In genomic region chr22:23101524-23101923, GRCh38 we compare ENCODE assay signal across 24 cellular contexts. TPM values are rescaled to one million over a fixed set of nuclear protein-coding genes. Genes with fewer than 3 reads are reported as not detected.
A peak's percentile ranks its signal among the peaks of the same experiment; 100 is the strongest.
DNase-seq lines count a peak whose midpoint lies in the region; ATAC-seq, FAIRE-seq and TF ChIP-seq lines count a peak whose summit lies in the region.
"Had no signal": no experiment of that assay in that cellular context is flagged by ENCODE, and none has a peak within 500 bp of the region (broad histone marks: within the 10 kb centered on the region; RNA-seq: fewer than 3 reads in every experiment).

No MANE protein-coding gene starts in this region.

- POLR2A ChIA-PET in IMR-90 (lab: Charles Lee; ENCODE audit: unreplicated experiment), result no interaction called here
- POLR2A ChIA-PET in K562 (lab: Yijun Ruan, JAX), result interaction anchor here (0.5 to 19.9 kb wide), 8 partner anchors 14 to 407 kb away, joined by 3 to 414 read pairs (median 4); partner anchors contain the start of gene RAB36
- POLR2A ChIA-PET in A673 (lab: Charles Lee; ENCODE audit: low non-redundant PET), result no interaction called here

- CTCF ChIA-PET in IMR-90 (lab: Yijun Ruan, JAX) (no interaction called here), K562 (lab: Yijun Ruan, JAX; ENCODE audit: low intra/inter-chr PET ratio) (interaction anchor here (0.7 kb wide), 1 partner anchor 142 kb away, joined by 3 read pairs; no protein-coding TSS in a partner anchor), A673 (lab: Charles Lee) (no interaction called here)

- no peaks in the 10 kb centered on the region for H3K79me2 ChIP-seq in K562 (ENCODE audit: control insufficient read depth, insufficient read depth, low read length)

- H3K4me2 ChIP-seq in IMR-90 (ENCODE audit: low read depth, low read length) (no peak overlapping the region), K562 (ENCODE audit: insufficient read depth, low read length) (no peak overlapping the region)
- H3K4me2 ChIP-seq: A549 had no signal

- no peaks in the 10 kb centered on the region for H3K4me1 Mint-ChIP-seq in mesothelial cell of epicardium

- no peaks in the 10 kb centered on the region for H3K9me3 Mint-ChIP-seq in mesothelial cell of epicardium
- H3K9me3 Mint-ChIP-seq: CD4-positive, CD25-positive, alpha-beta regulatory T cell; CD8-positive, alpha-beta T cell; HFFc6 had no signal

- H4K20me1 ChIP-seq in IMR-90 (ENCODE audit: insufficient read depth, low read length) (no peaks in the 10 kb centered on the region), K562 (replicated peaks; ENCODE audit: control insufficient read depth, insufficient read depth, low read length) (peaks cover 99% of the 10 kb centered on the region)

- TF ChIP-seq POLR2A in IMR-90 (IDR thresholded peaks at IDR 0.05; ENCODE audit: low read depth, low read length), result no peak
- no peak for TF ChIP-seq POLR2A in K562 (conservative IDR thresholded peaks at IDR 0.05)
- no peak for TF ChIP-seq POLR2A in spleen (IDR thresholded peaks at IDR 0.05)

- dilution Hi-C loops in IMR-90 (cut with HindIII; ENCODE audit: low sequenced_read_pairs, unreplicated experiment), result no loop called here

- no peak overlapping the region for H3K56ac ChIP-seq in IMR-90 (ENCODE audit: extremely low read depth, insufficient read depth, low read length)

- WGBS in IMR-90 (ENCODE audit: extremely low coverage in 2 of 2, insufficient read length in 1 of 2), 2 experiments, result 79% methylated on average over 2 of the region's 3 CpGs; no CpG with 5 or more reads in 1 of the 2 experiments
- WGBS in K562 (ENCODE audit: insufficient coverage, low coverage, missing lambda C conversion rate), result 1% methylated on average over 3 of the region's 3 CpGs
- 82 to 93% (median 89%) methylated on average over 2 to 3 of the region's 3 CpGs for WGBS in spleen, 5 donors

- no peak overlapping the region for H2BK120ac ChIP-seq in IMR-90 (ENCODE audit: low read depth, low read length)

- H3K18ac ChIP-seq in IMR-90 (ENCODE audit: low read depth, low read length), result no peak overlapping the region

- no TSS peak for BruUV-seq in IMR-90 (replicated peaks; lab: Mats Ljungman, UMichigan)
- BruUV-seq in K562 (replicated peaks; lab: Mats Ljungman, UMichigan), result no TSS peak
- BruUV-seq in A673 (replicated peaks; lab: Mats Ljungman, UMichigan), result no TSS peak

- no peak overlapping the region for H3K4me3 Mint-ChIP-seq in mesothelial cell of epicardium
- H3K4me3 Mint-ChIP-seq: CD4-positive, CD25-positive, alpha-beta regulatory T cell; CD8-positive, alpha-beta T cell; HFFc6 had no signal

- H3K27me3 ChIP-seq in IMR-90 (ENCODE audit: control insufficient read depth, insufficient read depth, low read length) (no peaks in the 10 kb centered on the region; the same call in 1 of the 2 replicates), K562 (ENCODE audit: control insufficient read depth in 2 of 2, insufficient read depth in 2 of 2, low read length in 2 of 2) (peaks cover 93 to 100% of the 10 kb centered on the region in 2 experiments), layer of hippocampus (ENCODE audit: control insufficient read depth, insufficient read depth, low read length) (no peaks in the 10 kb centered on the region), spleen (replicated peaks in 1 of 7) (no peaks in the 10 kb centered on the region), A673 (replicated peaks; ENCODE audit: insufficient read depth, low read depth, low read length, poor library complexity) (no peaks in the 10 kb centered on the region)

- no peak overlapping the region for H3K27ac Mint-ChIP-seq in mesothelial cell of epicardium
- H3K27ac Mint-ChIP-seq: CD4-positive, CD25-positive, alpha-beta regulatory T cell; CD8-positive, alpha-beta T cell; HFFc6 had no signal

- no peak overlapping the region for H2AK5ac ChIP-seq in IMR-90 (ENCODE audit: low read depth, low read length)

- H3K79me1 ChIP-seq in IMR-90 (ENCODE audit: low read depth in 1 of 2, low read length in 2 of 2), result no peaks in the 10 kb centered on the region

- H3K4me1 ChIP-seq in IMR-90 (ENCODE audit: control insufficient read depth, insufficient read depth, low read length) (no peaks in the 10 kb centered on the region), K562 (replicated peaks in 1 of 2; ENCODE audit: control insufficient read depth in 2 of 2, insufficient read depth in 2 of 2, low read length in 2 of 2) (peaks cover 0 to 35% of the 10 kb centered on the region in 2 experiments; a peak in 3 of 5 replicates), spleen (peaks cover 12 to 49% (median 26%) of the 10 kb centered on the region in 6 donors), A673 (ENCODE audit: insufficient read depth, low read length, poor library complexity, severe bottlenecking) (peaks cover 6% of the 10 kb centered on the region)
- H3K4me1 ChIP-seq: A549, HAP-1 had no signal

- H3K4me3 ChIP-seq in IMR-90 (ENCODE audit: insufficient read depth, low read depth, low read length) (no peak overlapping the region), K562 (no peak overlapping the region), spleen (no peak overlapping the region), A673 (ENCODE audit: low read depth, low read length, poor library complexity, severe bottlenecking) (no peak overlapping the region)
- H3K4me3 ChIP-seq: A549, GM23248, HAP-1 had no signal

- no peak overlapping the region for H3K23ac ChIP-seq in IMR-90 (ENCODE audit: low read depth, low read length)

- intact Hi-C loops in IMR-90 (cut with micrococcal nuclease), result no loop called here
- intact Hi-C loops in K562 (cut with micrococcal nuclease), result no loop called here
- intact Hi-C loops in spleen (cut with DNase I; ENCODE audit: low total_unique reads), result no loop called here
- intact Hi-C loops in A673 (cut with micrococcal nuclease; ENCODE audit: unreplicated experiment), result no loop called here

- H3K27me3 Mint-ChIP-seq in mesothelial cell of epicardium (ENCODE audit: low read depth), result no peaks in the 10 kb centered on the region
- H3K27me3 Mint-ChIP-seq: CD4-positive, CD25-positive, alpha-beta regulatory T cell had no signal

- H3K4ac ChIP-seq in IMR-90 (ENCODE audit: low read depth, low read length), result no peak overlapping the region

- H2BK20ac ChIP-seq in IMR-90 (ENCODE audit: low read depth, low read length), result no peak overlapping the region

- in situ Hi-C loops in IMR-90 (cut with MboI; ENCODE audit: low sequenced_read_pairs), result no loop called here
- in situ Hi-C loops in K562 (cut with MboI), result no loop called here

- no peak overlapping the region for H4K8ac ChIP-seq in IMR-90 (ENCODE audit: low read depth in 2 of 2, low read length in 2 of 2)

- H3K9me3 ChIP-seq in IMR-90 (ENCODE audit: control insufficient read depth, insufficient read depth, low read length) (no peaks in the 10 kb centered on the region), K562 (replicated peaks; ENCODE audit: control insufficient read depth, insufficient read depth, low read depth, low read length) (no peaks in the 10 kb centered on the region), spleen (no peaks in the 10 kb centered on the region), A673 (ENCODE audit: low read depth, low read length, poor library complexity, severe bottlenecking) (no peaks in the 10 kb centered on the region)
- H3K9me3 ChIP-seq: A549, HAP-1 had no signal

- no peak for FAIRE-seq in K562 (lab: Jason Lieb, UNC)
- FAIRE-seq: A549, GM12892, GM19239 had no signal

- H2BK5ac ChIP-seq in IMR-90 (ENCODE audit: low read depth, low read length, poor library complexity, severe bottlenecking), result no peak overlapping the region

- no peak overlapping the region for H4K91ac ChIP-seq in IMR-90 (ENCODE audit: insufficient read depth, low read depth, low read length)

- H2AK9ac ChIP-seq in IMR-90 (replicated peaks; ENCODE audit: low read depth, low read length, poor library complexity), result peak overlapping the region; percentile 24

- TF ChIP-seq CTCF in IMR-90 (conservative IDR thresholded peaks at IDR 0.05; ENCODE audit: low read depth, low read length) (no peak), K562 (IDR thresholded peaks at IDR 0.05 in 2 of 3, conservative IDR thresholded peaks at IDR 0.05 in 1 of 3; ENCODE audit: insufficient read depth in 2 of 3, low read depth in 1 of 3, low read length in 3 of 3) (0 out of 6 replicates have a peak, but pooled peaks of 1 of the 3 experiments have one; percentile 1), spleen (IDR thresholded peaks at IDR 0.05 in 8 of 11, conservative IDR thresholded peaks at IDR 0.05 in 3 of 11) (no peak), mesothelial cell of epicardium (IDR thresholded peaks at IDR 0.05; ENCODE audit: unreplicated experiment) (no peak), A673 (conservative IDR thresholded peaks at IDR 0.05; ENCODE audit: low read depth, low read length) (no peak)

- H4K5ac ChIP-seq in IMR-90 (ENCODE audit: low read depth, low read length), result no peak overlapping the region

- H3K9me1 ChIP-seq in IMR-90 (ENCODE audit: insufficient read depth, low read length), result no peaks in the 10 kb centered on the region
- peaks cover 8% of the 10 kb centered on the region for H3K9me1 ChIP-seq in K562 (ENCODE audit: control insufficient read depth, insufficient read depth, low read length)

- H3K9ac ChIP-seq in IMR-90 (ENCODE audit: low read depth, low read length) (no peak overlapping the region), K562 (ENCODE audit: insufficient read depth in 1 of 2, low read depth in 2 of 2, low read length in 2 of 2) (peak overlapping the region in 1 of 2 experiments; percentile 34; a peak in 2 of 4 replicates)
- H3K9ac ChIP-seq: GM23248 had no signal

- DNase-seq in IMR-90 (no peak), K562 (ENCODE audit: extremely low read depth in 1 of 4, low spot score in 3 of 4) (no peak), substantia nigra (lab: John Stamatoyannopoulos, UW) (no peak), spleen (no peak), mesothelial cell of epicardium (ENCODE audit: low spot score in 2 of 2, unreplicated experiment in 2 of 2) (no peak), anterior cingulate cortex (lab: John Stamatoyannopoulos, UW) (no peak), A673 (ENCODE audit: low spot score) (no peak)
- DNase-seq: 8988T; CD4-positive, CD25-positive, alpha-beta regulatory T cell; CD8-positive, alpha-beta T cell; DMS53; DMS79 treated with DMSO at 0.1 percent for 48 hours; GF-D8; GM23248; HFFc6 had no signal

- no peak overlapping the region for H3K27ac ChIP-seq in IMR-90 (ENCODE audit: insufficient read depth, low read length)
- no peak overlapping the region for H3K27ac ChIP-seq in K562 (ENCODE audit: extremely low read depth, low read depth, low read length)
- peak overlapping the region; percentile 43 for H3K27ac ChIP-seq in layer of hippocampus (ENCODE audit: low read depth, low read length)
- peak overlapping the region; percentile 100 for H3K27ac ChIP-seq in substantia nigra (ENCODE audit: low read depth, low read length, poor library complexity, severe bottlenecking)
- H3K27ac ChIP-seq in spleen, result no peak overlapping the region
- H3K27ac ChIP-seq in A673 (ENCODE audit: low read depth, low read length, poor library complexity, severe bottlenecking), result no peak overlapping the region
- H3K27ac ChIP-seq: A549, C4-2B, GM23248 had no signal

- no peak for TF ChIP-seq RAD21 in IMR-90 (IDR thresholded peaks at IDR 0.05; ENCODE audit: low read length)
- no peak for TF ChIP-seq RAD21 in K562 (CRISPR knock-in tag; conservative IDR thresholded peaks at IDR 0.05 in 1 of 2, IDR thresholded peaks at IDR 0.05 in 1 of 2)

- H3K36me3 Mint-ChIP-seq in mesothelial cell of epicardium, result no peaks in the 10 kb centered on the region
- H3K36me3 Mint-ChIP-seq: CD4-positive, CD25-positive, alpha-beta regulatory T cell; CD8-positive, alpha-beta T cell had no signal

- ATAC-seq in IMR-90 (ENCODE audit: low read depth), result no peak
- ATAC-seq in K562, result no peak
- ATAC-seq: A549; CD8-positive, alpha-beta T cell had no signal

- TF ChIP-seq EP300 in K562 (IDR thresholded peaks at IDR 0.05; ENCODE audit: low read length), result no peak

- no peaks in the 10 kb centered on the region for H3K36me3 ChIP-seq in IMR-90 (ENCODE audit: control insufficient read depth, insufficient read depth, low read length)
- H3K36me3 ChIP-seq in K562 (ENCODE audit: control insufficient read depth, insufficient read depth, low read length), result no peaks in the 10 kb centered on the region
- H3K36me3 ChIP-seq in spleen, result no peaks in the 10 kb centered on the region
- H3K36me3 ChIP-seq in A673 (ENCODE audit: insufficient read depth, low read length, poor library complexity, severe bottlenecking), result no peaks in the 10 kb centered on the region

- no peak overlapping the region for H3K14ac ChIP-seq in IMR-90 (replicated peaks; ENCODE audit: low read depth, low read length)

- no peak overlapping the region for H2BK15ac ChIP-seq in IMR-90 (ENCODE audit: low read depth, low read length)

- H2AFZ ChIP-seq in IMR-90 (replicated peaks; ENCODE audit: low read length, poor library complexity), result no peak overlapping the region
- no peak overlapping the region for H2AFZ ChIP-seq in K562 (ENCODE audit: low read depth, low read length)
- H2AFZ ChIP-seq: GM23248 had no signal

RNA-seq across cellular contexts. Expression of gene GNAZ, which starts 31.2 kb away (rescaled TPM):
- total RNA-seq in IMR-90 (2012; rRNA removed), result 1.9 and 2.5 TPM in 2 replicates
- polyA plus RNA-seq in IMR-90 (2012; rRNA removed), result 1.5 and 1.7 TPM in 2 replicates
- 0.88 and 1.6 TPM in 2 replicates for polyA plus RNA-seq in IMR-90 (2012; cell fraction: cytosol; rRNA removed)
- polyA plus RNA-seq in IMR-90 (2012; cell fraction: nucleus; rRNA removed; ENCODE audit: low replicate concordance), result 1.5 and 1.7 TPM in 2 replicates
- total RNA-seq in K562 (2011; cell fraction: chromatin; rRNA removed; ENCODE audit: low replicate concordance), result 0.79 and 1.2 TPM in 2 replicates
- total RNA-seq in K562 (2011; cell fraction: nucleolus; rRNA removed), result 0.50 and 0.79 TPM in 2 replicates
- 0.29 and 0.46 TPM in 2 replicates for total RNA-seq in K562 (2011; cell fraction: nucleoplasm; rRNA removed)
- 0.14 and 0.24 TPM in 2 replicates for total RNA-seq in K562 (2014; rRNA removed)
- 0.04 and 0.10 TPM in 2 replicates for total RNA-seq in K562 (2014; rRNA removed; fragmentation: Illumina TruSeq; extraction: Trizol)
- 0.04 and 0.11 TPM in 2 replicates for total RNA-seq in K562 (2015; rRNA removed; fragmentation: Illumina TruSeq; extraction: Trizol)
- total RNA-seq in K562 (2021), result 0.22 and 0.74 TPM in 2 replicates
- polyA plus RNA-seq in K562 (2011; rRNA removed), result 0.13 and 0.22 TPM in 2 replicates
- 0.15 and 0.31 TPM in 2 replicates for polyA plus RNA-seq in K562 (2011; cell fraction: cytosol; rRNA removed)
- 0.35 and 0.60 TPM in 2 replicates for polyA plus RNA-seq in K562 (2011; cell fraction: nucleus; rRNA removed)
- 0.14 and 0.26 TPM in 2 replicates for polyA plus RNA-seq in K562 (2012)
- polyA plus RNA-seq in K562 (2014; fragmentation: Illumina TruSeq; extraction: Trizol), result 0.12 and 0.13 TPM in 2 replicates
- not detected for polyA plus RNA-seq in K562 (2014; fragmentation: Nextera tagmentation; extraction: Ambion mirVana)
- 0.18 TPM in 1 of 2 replicates, not detected in the other for polyA plus RNA-seq in K562 (2014; rRNA removed)
- 0.21 and 0.32 TPM in 2 replicates for polyA minus RNA-seq in K562 (2011; rRNA and poly(A)+ RNA removed)
- polyA minus RNA-seq in K562 (2011; cell fraction: cytosol; rRNA and poly(A)+ RNA removed), result 0.57 TPM in 1 of 2 replicates, not detected in the other
- polyA minus RNA-seq in K562 (2011; cell fraction: nucleus; rRNA and poly(A)+ RNA removed), result 0.40 and 0.67 TPM in 2 replicates
- total RNA-seq in spleen, result 10 to 100 TPM in 2 of 7 donors, 1 to 10 TPM in 5; 4.4 to 11.8 (median 7.6) TPM
- polyA plus RNA-seq in spleen, result 1 to 10 TPM; 2.3 to 5.7 (median 2.8) TPM
- total RNA-seq in mesothelial cell of epicardium, result 5.8 to 6.5 TPM (median 6.0 TPM) in 3 replicates
- total RNA-seq in A673 (2021), result 5.1 and 8.0 TPM in 2 replicates
- total RNA-seq: CD8-positive, alpha-beta T cell had no signal

RNA-seq across cellular contexts. Expression of gene RSPH14, which starts 40.3 kb away (rescaled TPM):
- total RNA-seq in IMR-90 (2012; rRNA removed), result not detected in 2 replicates
- 0.10 TPM in 1 of 2 replicates, not detected in the other for polyA plus RNA-seq in IMR-90 (2012; rRNA removed)
- 0.18 and 0.21 TPM in 2 replicates for polyA plus RNA-seq in IMR-90 (2012; cell fraction: cytosol; rRNA removed)
- not detected in 2 replicates for polyA plus RNA-seq in IMR-90 (2012; cell fraction: nucleus; rRNA removed; ENCODE audit: low replicate concordance)
- total RNA-seq in K562 (2011; cell fraction: chromatin; rRNA removed; ENCODE audit: low replicate concordance), result not detected in 2 replicates
- total RNA-seq in K562 (2011; cell fraction: nucleolus; rRNA removed), result not detected in 2 replicates
- not detected in 2 replicates for total RNA-seq in K562 (2011; cell fraction: nucleoplasm; rRNA removed)
- not detected in 2 replicates for total RNA-seq in K562 (2014; rRNA removed)
- total RNA-seq in K562 (2014; rRNA removed; fragmentation: Illumina TruSeq; extraction: Trizol), result not detected in 2 replicates
- not detected in 2 replicates for total RNA-seq in K562 (2015; rRNA removed; fragmentation: Illumina TruSeq; extraction: Trizol)
- not detected in 2 replicates for total RNA-seq in K562 (2021)
- polyA plus RNA-seq in K562 (2011; rRNA removed), result 0.24 TPM in 1 of 2 replicates, not detected in the other
- polyA plus RNA-seq in K562 (2011; cell fraction: cytosol; rRNA removed), result not detected in 2 replicates
- polyA plus RNA-seq in K562 (2011; cell fraction: nucleus; rRNA removed), result 0.27 TPM in 1 of 2 replicates, not detected in the other
- not detected in 2 replicates for polyA plus RNA-seq in K562 (2012)
- polyA plus RNA-seq in K562 (2014; fragmentation: Illumina TruSeq; extraction: Trizol), result not detected in 2 replicates
- under 1 TPM in 1 of 2 experiments, not detected in 1; 0.35 TPM for polyA plus RNA-seq in K562 (2014; fragmentation: Nextera tagmentation; extraction: Ambion mirVana)
- not detected in 2 replicates for polyA plus RNA-seq in K562 (2014; rRNA removed)
- not detected in 2 replicates for polyA minus RNA-seq in K562 (2011; rRNA and poly(A)+ RNA removed)
- not detected in 2 replicates for polyA minus RNA-seq in K562 (2011; cell fraction: cytosol; rRNA and poly(A)+ RNA removed)
- not detected in 2 replicates for polyA minus RNA-seq in K562 (2011; cell fraction: nucleus; rRNA and poly(A)+ RNA removed)
- total RNA-seq in spleen, result under 1 TPM in 2 of 7 donors, not detected in 5; 0.52 to 0.77 TPM
- polyA plus RNA-seq in spleen, result under 1 TPM in 2 of 3 donors, not detected in 1; 0.11 to 0.38 TPM
- 1.7 to 2.5 TPM (median 2.4 TPM) in 3 replicates for total RNA-seq in mesothelial cell of epicardium
- 0.55 TPM in 1 of 2 replicates, not detected in the other for total RNA-seq in A673 (2021)
- total RNA-seq: CD4-positive, CD25-positive, alpha-beta regulatory T cell; Daoy; G401; GM23248; H4; HFFc6 had no signal
- polyA plus RNA-seq: GM23248 had no signal

RNA-seq across cellular contexts. Expression of gene RAB36, which starts 43.8 kb away (rescaled TPM):
- total RNA-seq in IMR-90 (2012; rRNA removed) (2.5 and 3.6 TPM in 2 replicates), K562 (2014; rRNA removed) (0.04 and 0.50 TPM in 2 replicates), K562 (2014; rRNA removed; fragmentation: Illumina TruSeq; extraction: Trizol) (not detected in 2 replicates), K562 (2015; rRNA removed; fragmentation: Illumina TruSeq; extraction: Trizol) (not detected in 2 replicates), K562 (2021) (0.09 TPM in 1 of 2 replicates, not detected in the other), spleen (1 to 10 TPM; 1.6 to 3.7 (median 2.7) TPM), mesothelial cell of epicardium (6.3 to 6.4 TPM (median 6.4 TPM) in 3 replicates), A673 (2021) (4.1 and 4.9 TPM in 2 replicates)
- polyA plus RNA-seq in IMR-90 (2012; rRNA removed) (4.0 TPM in 2 replicates), K562 (2011; rRNA removed) (0.01 and 0.04 TPM in 2 replicates), K562 (2014; fragmentation: Illumina TruSeq; extraction: Trizol) (not detected in 2 replicates), K562 (2014; fragmentation: Nextera tagmentation; extraction: Ambion mirVana) (under 1 TPM; 0.04 to 0.08 TPM), K562 (2014; rRNA removed) (0.08 TPM in 1 of 2 replicates, not detected in the other), spleen (1 to 10 TPM; 1.0 to 1.3 (median 1.2) TPM)
- polyA plus RNA-seq in IMR-90 (2012; cell fraction: cytosol; rRNA removed), result 2.3 and 3.7 TPM in 2 replicates
- polyA plus RNA-seq in IMR-90 (2012; cell fraction: nucleus; rRNA removed; ENCODE audit: low replicate concordance), result 4.6 and 6.6 TPM in 2 replicates
- not detected in 2 replicates for total RNA-seq in K562 (2011; cell fraction: chromatin; rRNA removed; ENCODE audit: low replicate concordance)
- not detected in 2 replicates for total RNA-seq in K562 (2011; cell fraction: nucleolus; rRNA removed)
- total RNA-seq in K562 (2011; cell fraction: nucleoplasm; rRNA removed), result not detected in 2 replicates
- polyA plus RNA-seq in K562 (2011; cell fraction: cytosol; rRNA removed), result 0.58 TPM in 1 of 2 replicates, not detected in the other
- 0.06 TPM in 1 of 2 replicates, not detected in the other for polyA plus RNA-seq in K562 (2011; cell fraction: nucleus; rRNA removed)
- polyA plus RNA-seq in K562 (2012), result 0.08 and 0.18 TPM in 2 replicates
- polyA minus RNA-seq in K562 (2011; rRNA and poly(A)+ RNA removed), result 0.42 TPM in 1 of 2 replicates, not detected in the other
- not detected in 2 replicates for polyA minus RNA-seq in K562 (2011; cell fraction: cytosol; rRNA and poly(A)+ RNA removed)
- 0.11 and 0.40 TPM in 2 replicates for polyA minus RNA-seq in K562 (2011; cell fraction: nucleus; rRNA and poly(A)+ RNA removed)

Comparison
In these comparisons a context has a peak if more than half of its experiments do, and no peak if none do; other contexts are left out.
1. H3K27ac ChIP-seq: peak in layer of hippocampus (single experiment) and substantia nigra (single experiment); none in IMR-90 (single experiment), K562 (single experiment), spleen (0 of 8) and A673 (single experiment).